Comparison of ENCODE assay signal across 8 cellular contexts in genomic region chr1:221478050-221478949, GRCh38.
DNase-seq lines count a peak whose midpoint lies in the region; ATAC-seq and TF ChIP-seq lines count a peak whose summit lies in the region.

No MANE protein-coding gene starts in this region.

- intact Hi-C loops in activated naive CD4-positive, alpha-beta T cell treated with anti-CD3 and anti-CD28 coated beads for 36 hours (cut with micrococcal nuclease) = loop anchor here (1.0 to 10.0 kb wide), 8 partner anchors 43 to 977 kb away; partner anchors contain the start of gene DUSP10
- intact Hi-C loops in heart right ventricle (cut with DNase I) = loop anchor here in 7 of 10 donors (1.0 to 10.0 kb wide), 5 partner anchors 693 to 979 kb away; no protein-coding TSS in a partner anchor

- WGBS in heart right ventricle, 2 donors = 26% methylated on average over 8 of the region's 8 CpGs

- peak in 8 of 9 donors; percentile 15 to 73 (median 62) for TF ChIP-seq CTCF in heart right ventricle (IDR thresholded peaks at IDR 0.05)
- TF ChIP-seq CTCF in retinal pigment epithelial cell (conservative IDR thresholded peaks at IDR 0.05; ENCODE audit: low read depth, low read length) = peak; percentile 95

- DNase-seq in DMS53 treated with DMSO at 0.1 percent for 48 hours (lab: John Stamatoyannopoulos, UW; ENCODE audit: unreplicated experiment) (peak; percentile 80), HT-29 (ENCODE audit: low spot score) (peak; percentile 54), SJSA1 (ENCODE audit: low read depth in 1 of 2, low spot score in 2 of 2) (peak; percentile 73 to 81), heart right ventricle (peak; percentile 18 to 37), retinal pigment epithelial cell (ENCODE audit: low read depth) (peak; percentile 57), NCI-H2227 (lab: John Stamatoyannopoulos, UW; ENCODE audit: unreplicated experiment) (no peak)
- peak; percentile 74 for DNase-seq in activated naive CD4-positive, alpha-beta T cell treated with anti-CD3 and anti-CD28 coated beads for 36 hours

- ATAC-seq in GM21390 (IDR thresholded peaks at IDR 0.05; ENCODE audit: unreplicated experiment) (peak; percentile 90), heart right ventricle (peak; percentile 61 to 93 (median 77))

- H3K4me1 ChIP-seq in SJSA1 (replicated peaks) = peaks cover 10% of the 10 kb centered on the region
- H3K4me1 ChIP-seq in heart right ventricle = peaks cover 0 to 7% (median 0%) of the 10 kb centered on the region in 9 donors

- H3K27ac Mint-ChIP-seq in activated naive CD4-positive, alpha-beta T cell treated with anti-CD3 and anti-CD28 coated beads for 36 hours = no peak overlapping the region

- CTCF ChIA-PET in activated naive CD4-positive, alpha-beta T cell treated with anti-CD3 and anti-CD28 coated beads for 36 hours (lab: Charles Lee) = interaction anchor here (0.6 to 2.5 kb wide), 17 partner anchors 8 to 977 kb away, joined by 3 to 9 read pairs (median 4); partner anchors contain the start of gene DUSP10

- H3K27me3 ChIP-seq in SJSA1 (replicated peaks) = no peaks in the 10 kb centered on the region
- peaks cover 0 to 37% (median 14%) of the 10 kb centered on the region in 7 donors for H3K27me3 ChIP-seq in heart right ventricle

- no peaks in the 10 kb centered on the region for H3K36me3 Mint-ChIP-seq in activated naive CD4-positive, alpha-beta T cell treated with anti-CD3 and anti-CD28 coated beads for 36 hours (ENCODE audit: low read depth)

- H3K4me3 ChIP-seq in SJSA1 (no peak overlapping the region), heart right ventricle (no peak overlapping the region), retinal pigment epithelial cell (ENCODE audit: low read length) (no peak overlapping the region)

- no peaks in the 10 kb centered on the region for H3K9me3 ChIP-seq in SJSA1 (replicated peaks)
- no peaks in the 10 kb centered on the region for H3K9me3 ChIP-seq in heart right ventricle

- peaks cover 2% of the 10 kb centered on the region for H3K4me1 Mint-ChIP-seq in activated naive CD4-positive, alpha-beta T cell treated with anti-CD3 and anti-CD28 coated beads for 36 hours (ENCODE audit: low read depth)

- H3K27me3 Mint-ChIP-seq in activated naive CD4-positive, alpha-beta T cell treated with anti-CD3 and anti-CD28 coated beads for 36 hours (ENCODE audit: low read depth) = peaks cover 5% of the 10 kb centered on the region

- no peak overlapping the region for H3K27ac ChIP-seq in SJSA1
- no peak overlapping the region for H3K27ac ChIP-seq in heart right ventricle

- H3K36me3 ChIP-seq in SJSA1 (no peaks in the 10 kb centered on the region), heart right ventricle (no peaks in the 10 kb centered on the region)

- H3K4me3 Mint-ChIP-seq in activated naive CD4-positive, alpha-beta T cell treated with anti-CD3 and anti-CD28 coated beads for 36 hours = no peak overlapping the region

- H3K9me3 Mint-ChIP-seq in activated naive CD4-positive, alpha-beta T cell treated with anti-CD3 and anti-CD28 coated beads for 36 hours = no peaks in the 10 kb centered on the region
